ENCODE assay signal across 22 cellular contexts in the genomic region with DNA sequence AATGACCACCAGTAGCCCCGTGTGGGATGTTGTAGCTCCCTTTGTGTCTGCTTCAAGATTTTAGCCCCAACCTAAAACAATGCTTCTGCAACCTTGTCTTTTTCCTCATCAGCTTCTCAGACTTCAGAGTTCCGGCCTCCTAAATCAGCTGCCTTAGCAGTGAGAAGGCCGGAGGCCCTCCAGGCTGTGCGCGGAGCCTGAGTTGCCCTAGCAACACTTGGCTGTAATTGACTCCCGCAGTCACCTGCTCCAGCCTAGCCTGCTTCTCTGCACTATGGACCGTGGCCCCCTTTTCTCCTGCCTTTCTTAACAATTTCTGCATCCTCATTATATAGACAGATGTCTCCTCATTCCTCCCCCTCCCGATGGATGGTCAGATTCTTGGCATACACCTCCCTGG. TPM values are rescaled to one million over a fixed set of nuclear protein-coding genes. Genes with fewer than 3 reads are reported as not detected.
DNase-seq lines count a peak whose midpoint lies in the region; ATAC-seq and TF ChIP-seq lines count a peak whose summit lies in the region.
"Had no signal": no experiment of that assay in that cellular context is flagged by ENCODE, and none has a peak within 500 bp of the region (broad histone marks: within the 10 kb centered on the region; RNA-seq: fewer than 3 reads in every experiment).

No MANE protein-coding gene starts in this region.

- peaks cover 11% of the 10 kb centered on the region for H3K4me1 Mint-ChIP-seq in neural progenitor cell
- H3K4me1 Mint-ChIP-seq: H9 had no signal

- ATAC-seq in GM21390 (IDR thresholded peaks at IDR 0.05; ENCODE audit: unreplicated experiment), result no peak
- no peak for ATAC-seq in GM21423 (IDR thresholded peaks at IDR 0.05; ENCODE audit: unreplicated experiment)
- no peak for ATAC-seq in HG03520 (IDR thresholded peaks at IDR 0.05; ENCODE audit: unreplicated experiment)
- ATAC-seq: activated T-cell treated with anti-CD3 and anti-CD28 coated beads, Interleukin-2, amount 50 U/mL, for 4 hours; psoas muscle; stimulated activated naive B cell treated with anti-CD40 and anti-IgM and Interleukin-4, amounts not matched to agents 10 μg/mL and 1 μg/mL and 100 μg/mL, for 72 hours had no signal

- H3K27me3 Mint-ChIP-seq in neural progenitor cell (ENCODE audit: insufficient read depth, low read depth), result no peaks in the 10 kb centered on the region
- H3K27me3 Mint-ChIP-seq: activated CD4-positive, alpha-beta memory T cell treated with anti-CD3 and anti-CD28 coated beads, Interleukin-2, amount 10 ng/mL, durations not matched to agents 7 days and 5 days; activated naive CD8-positive, alpha-beta T cell treated with anti-CD3 and anti-CD28 coated beads, Interleukin-2, amount 10 ng/mL, durations not matched to agents 7 days and 5 days had no signal

- H3K9me3 ChIP-seq in neural progenitor cell (ENCODE audit: low read depth), result peaks cover 5% of the 10 kb centered on the region
- H3K9me3 ChIP-seq: BE2C, psoas muscle had no signal

- no peaks in the 10 kb centered on the region for H4K20me1 ChIP-seq in neural progenitor cell (ENCODE audit: low read depth)

- H3K4me3 Mint-ChIP-seq in neural progenitor cell, result peak overlapping the region; percentile 27
- H3K4me3 Mint-ChIP-seq: activated CD4-positive, alpha-beta memory T cell treated with anti-CD3 and anti-CD28 coated beads, Interleukin-2, amount 10 ng/mL, durations not matched to agents 7 days and 5 days; activated naive CD8-positive, alpha-beta T cell treated with anti-CD3 and anti-CD28 coated beads, Interleukin-2, amount 10 ng/mL, durations not matched to agents 7 days and 5 days; activated T-cell treated with anti-CD3 and anti-CD28 coated beads, Interleukin-2, amount 50 U/mL, for 4 hours; H9; stimulated activated naive B cell treated with anti-CD40 and anti-IgM and Interleukin-4, amounts not matched to agents 10 μg/mL and 1 μg/mL and 100 μg/mL, for 72 hours had no signal

- no peak for TF ChIP-seq CTCF in neural progenitor cell (IDR thresholded peaks at IDR 0.05)

- peak overlapping the region; percentile 91 for H3K27ac Mint-ChIP-seq in neural progenitor cell
- H3K27ac Mint-ChIP-seq: activated CD4-positive, alpha-beta memory T cell treated with anti-CD3 and anti-CD28 coated beads, Interleukin-2, amount 10 ng/mL, durations not matched to agents 7 days and 5 days; activated naive CD8-positive, alpha-beta T cell treated with anti-CD3 and anti-CD28 coated beads, Interleukin-2, amount 10 ng/mL, durations not matched to agents 7 days and 5 days; H9; stimulated activated naive B cell treated with anti-CD40 and anti-IgM and Interleukin-4, amounts not matched to agents 10 μg/mL and 1 μg/mL and 100 μg/mL, for 72 hours had no signal

- H3K79me2 ChIP-seq in neural progenitor cell (ENCODE audit: low read depth), result no peaks in the 10 kb centered on the region

- H3K9ac ChIP-seq in neural progenitor cell, result no peak overlapping the region

- H3K27ac ChIP-seq in neural progenitor cell, result no peak overlapping the region
- H3K27ac ChIP-seq: 22Rv1, psoas muscle, WERI-Rb-1 had no signal

- no peaks in the 10 kb centered on the region for H3K36me3 Mint-ChIP-seq in neural progenitor cell
- H3K36me3 Mint-ChIP-seq: stimulated activated naive B cell treated with anti-CD40 and anti-IgM and Interleukin-4, amounts not matched to agents 10 μg/mL and 1 μg/mL and 100 μg/mL, for 72 hours had no signal

- H3K36me3 ChIP-seq in neural progenitor cell, result no peaks in the 10 kb centered on the region
- H3K36me3 ChIP-seq: BE2C, WERI-Rb-1 had no signal

- no peaks in the 10 kb centered on the region for H3F3A ChIP-seq in neural progenitor cell (ENCODE audit: low read depth)

- no peak overlapping the region for H3K4me2 ChIP-seq in neural progenitor cell

- no peaks in the 10 kb centered on the region for H3K4me1 ChIP-seq in neural progenitor cell
- H3K4me1 ChIP-seq: BE2C, psoas muscle had no signal

- H3K4me3 ChIP-seq in neural progenitor cell, result no peak overlapping the region
- H3K4me3 ChIP-seq: dorsolateral prefrontal cortex, psoas muscle had no signal

- DNase-seq in NCI-H1417 (lab: John Stamatoyannopoulos, UW), result peak; percentile 7 to 85 (median 67)
- DNase-seq in NCI-H1417 treated with DMSO at 0.1 percent for 48 hours (lab: John Stamatoyannopoulos, UW), result no peak
- peak; percentile 60 for DNase-seq in NCI-H1436 (lab: John Stamatoyannopoulos, UW)
- peak; percentile 32 for DNase-seq in SHP77 treated with DMSO at 0.1 percent for 48 hours (lab: John Stamatoyannopoulos, UW)
- DNase-seq in neural progenitor cell (ENCODE audit: low spot score), result peak; percentile 42
- DNase-seq: activated CD4-positive, alpha-beta memory T cell treated with anti-CD3 and anti-CD28 coated beads, Interleukin-2, amount 10 ng/mL, durations not matched to agents 7 days and 5 days; activated naive CD8-positive, alpha-beta T cell treated with anti-CD3 and anti-CD28 coated beads, Interleukin-2, amount 10 ng/mL, durations not matched to agents 7 days and 5 days; activated T-cell treated with anti-CD3 and anti-CD28 coated beads, Interleukin-2, amount 50 U/mL, for 4 hours; BE2C; H9; Karpas-422; NCI-H187 treated with DMSO at 0.1 percent for 48 hours; psoas muscle; Right ventricle myocardium superior; stimulated activated naive B cell treated with anti-CD40 and anti-IgM and Interleukin-4, amounts not matched to agents 10 μg/mL and 1 μg/mL and 100 μg/mL, for 72 hours; trophoblast cell; WERI-Rb-1 had no signal

- H3K27me3 ChIP-seq in neural progenitor cell, result no peaks in the 10 kb centered on the region
- H3K27me3 ChIP-seq: BE2C had no signal

- no peaks in the 10 kb centered on the region for H3K9me3 Mint-ChIP-seq in neural progenitor cell
- H3K9me3 Mint-ChIP-seq: activated CD4-positive, alpha-beta memory T cell treated with anti-CD3 and anti-CD28 coated beads, Interleukin-2, amount 10 ng/mL, durations not matched to agents 7 days and 5 days; activated naive CD8-positive, alpha-beta T cell treated with anti-CD3 and anti-CD28 coated beads, Interleukin-2, amount 10 ng/mL, durations not matched to agents 7 days and 5 days; activated T-cell treated with anti-CD3 and anti-CD28 coated beads, Interleukin-2, amount 50 U/mL, for 4 hours; stimulated activated naive B cell treated with anti-CD40 and anti-IgM and Interleukin-4, amounts not matched to agents 10 μg/mL and 1 μg/mL and 100 μg/mL, for 72 hours had no signal

- H2AFZ ChIP-seq in neural progenitor cell (replicated peaks), result no peak overlapping the region

RNA-seq across cellular contexts. Expression of a gene that starts 9.4 kb away (rescaled TPM):
- 149 and 154 TPM in 2 replicates for total RNA-seq in neural progenitor cell (ENCODE audit: low replicate concordance)
